Comparison of ENCODE assay signal across 10 cellular contexts in the genomic region with DNA sequence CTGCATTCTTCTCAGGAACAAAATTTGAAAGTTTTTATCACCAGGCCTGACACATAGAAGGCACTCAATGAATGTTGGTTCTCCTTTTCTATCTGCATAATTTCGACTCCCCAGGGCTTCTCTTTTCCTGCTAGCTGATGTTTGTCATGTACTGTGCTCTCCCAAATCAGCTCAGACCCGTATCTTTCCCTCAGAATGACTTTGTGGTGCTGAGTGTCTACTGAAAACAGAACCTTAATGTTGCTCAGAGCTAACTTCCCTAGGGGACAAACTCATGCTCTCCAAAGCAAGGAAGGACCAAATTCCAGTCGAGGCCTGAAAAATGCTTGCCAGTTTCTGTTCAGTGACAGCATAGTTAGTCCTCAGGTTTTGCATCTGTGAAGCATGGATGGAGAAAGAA. TPM values are rescaled to one million over a fixed set of nuclear protein-coding genes. Genes with fewer than 3 reads are reported as not detected.
DNase-seq lines count a peak whose midpoint lies in the region; ATAC-seq, FAIRE-seq and TF ChIP-seq lines count a peak whose summit lies in the region.
"Had no signal": no experiment of that assay in that cellular context is flagged by ENCODE, and none has a peak within 500 bp of the region (broad histone marks: within the 10 kb centered on the region; RNA-seq: fewer than 3 reads in every experiment).

No MANE protein-coding gene starts in this region.

- ATAC-seq in GM18502 (IDR thresholded peaks at IDR 0.05; ENCODE audit: poor library complexity, unreplicated experiment): no peak
- ATAC-seq in HG02642 (IDR thresholded peaks at IDR 0.05; ENCODE audit: poor library complexity, unreplicated experiment): no peak

- H3K36me3 ChIP-seq in Peyer's patch (no peaks in the 10 kb centered on the region), esophagus muscularis mucosa (no peaks in the 10 kb centered on the region), skeletal muscle tissue (ENCODE audit: control insufficient read depth in 3 of 3, insufficient read depth in 3 of 3, low read length in 3 of 3) (no peaks in the 10 kb centered on the region)

- CTCF ChIA-PET in GM10248 (lab: Yijun Ruan, JAX): interaction anchor here (0.7 to 1.3 kb wide), 3 partner anchors 11 to 21 kb away, joined by 3 to 6 read pairs (median 3); no protein-coding TSS in a partner anchor

- H3K9me3 ChIP-seq in Peyer's patch (no peaks in the 10 kb centered on the region), esophagus muscularis mucosa (no peaks in the 10 kb centered on the region), skeletal muscle tissue (ENCODE audit: control insufficient read depth in 3 of 3, low read length in 3 of 3) (no peaks in the 10 kb centered on the region)

- intact Hi-C loops in esophagus muscularis mucosa (cut with DNase I): no loop called here

- H3K27ac ChIP-seq in Peyer's patch: peak overlapping the region; percentile 78 to 90 (median 80)
- H3K27ac ChIP-seq in esophagus muscularis mucosa (replicated peaks in 1 of 4): peak overlapping the region; percentile 67 to 75 (median 71)
- H3K27ac ChIP-seq in skeletal muscle tissue (ENCODE audit: low read depth, low read length): peak overlapping the region; percentile 71

- H3K9ac ChIP-seq in skeletal muscle tissue (ENCODE audit: low read depth in 1 of 3, low read length in 3 of 3): no peak overlapping the region

- peaks cover 0 to 11% (median 3%) of the 10 kb centered on the region in 4 donors for H3K4me1 ChIP-seq in Peyer's patch
- peaks cover 30 to 49% (median 38%) of the 10 kb centered on the region in 4 donors for H3K4me1 ChIP-seq in esophagus muscularis mucosa
- peaks cover 0 to 4% (median 0%) of the 10 kb centered on the region in 3 donors for H3K4me1 ChIP-seq in skeletal muscle tissue (ENCODE audit: control insufficient read depth in 3 of 3, insufficient read depth in 3 of 3, low read length in 3 of 3)

- DNase-seq in GM12892 (ENCODE audit: insufficient read length) (no peak), Peyer's patch (no peak), esophagus muscularis mucosa (ENCODE audit: extremely low spot score) (no peak), DMS 273 treated with DMSO at 0.1 percent for 48 hours (lab: John Stamatoyannopoulos, UW) (no peak), GM10248 (ENCODE audit: extremely low spot score) (no peak)
- DNase-seq: H7, mesenchymal stem cell had no signal

- FAIRE-seq in GM12892 (lab: Jason Lieb, UNC): peak; percentile 90

- TF ChIP-seq POLR2A in GM12892 (IDR thresholded peaks at IDR 0.05; ENCODE audit: low read depth, low read length) (no peak), Peyer's patch (IDR thresholded peaks at IDR 0.05) (no peak), esophagus muscularis mucosa (IDR thresholded peaks at IDR 0.05; ENCODE audit: low read depth) (no peak)

- POLR2A ChIA-PET in GM10248 (lab: Yijun Ruan, JAX): interaction anchor here (1.8 kb wide), 1 partner anchor 189 kb away, joined by 8 read pairs; a partner anchor contains a TSS

- WGBS in esophagus muscularis mucosa: 55% methylated on average over 3 of the region's 3 CpGs

- H3K4me3 ChIP-seq in Peyer's patch (peak overlapping the region; percentile 44 to 55 (median 50)), esophagus muscularis mucosa (peak overlapping the region; percentile 42 to 54 (median 46)), skeletal muscle tissue (ENCODE audit: low read length in 3 of 3) (peak overlapping the region in 1 of 3 donors; percentile 63)

- TF ChIP-seq EP300 in esophagus muscularis mucosa (IDR thresholded peaks at IDR 0.05): no peak

- H3K27me3 ChIP-seq in Peyer's patch (no peaks in the 10 kb centered on the region), esophagus muscularis mucosa (no peaks in the 10 kb centered on the region), skeletal muscle tissue (ENCODE audit: control insufficient read depth in 3 of 3, insufficient read depth in 3 of 3, low read length in 3 of 3) (no peaks in the 10 kb centered on the region)

- TF ChIP-seq CTCF in Peyer's patch (IDR thresholded peaks at IDR 0.05) (no peak), esophagus muscularis mucosa (IDR thresholded peaks at IDR 0.05) (no peak), GM10248 (IDR thresholded peaks at IDR 0.05; ENCODE audit: control extremely low read depth, extremely low read depth, low read depth, missing control alignments) (no peak)

RNA-seq across cellular contexts. Expression of a gene that starts 1.9 kb away (rescaled TPM):
- 970 TPM for polyA plus RNA-seq in GM12892 (2012; ENCODE audit: missing spikeins)
- total RNA-seq in Peyer's patch: 100 to 1,000 TPM in 1 of 4 donors, 10 to 100 TPM in 3; 17.1 to 290 (median 57.1) TPM
- total RNA-seq in esophagus muscularis mucosa: 100 to 1,000 TPM in 2 of 4 donors, 10 to 100 TPM in 2; 43.6 to 123 (median 84.5) TPM
- total RNA-seq in skeletal muscle tissue: 17.2 TPM

RNA-seq across cellular contexts. Expression of a gene that starts 13.4 kb away (rescaled TPM):
- polyA plus RNA-seq in GM12892 (2012; ENCODE audit: missing spikeins): not detected
- total RNA-seq in Peyer's patch (not detected), esophagus muscularis mucosa (not detected), skeletal muscle tissue (not detected)
- total RNA-seq: H7 had no signal

RNA-seq across cellular contexts. Expression of a gene that starts 21.1 kb away (rescaled TPM):
- 0.91 TPM for polyA plus RNA-seq in GM12892 (2012; ENCODE audit: missing spikeins)
- total RNA-seq in Peyer's patch: 1 to 10 TPM in 2 of 4 donors, under 1 TPM in 1, not detected in 1; 0.94 to 2.5 (median 1.2) TPM
- total RNA-seq in esophagus muscularis mucosa: 1 to 10 TPM in 1 of 4 donors, under 1 TPM in 2, not detected in 1; 0.33 to 1.0 (median 0.58) TPM
- not detected for total RNA-seq in skeletal muscle tissue
- total RNA-seq: H7 had no signal
